ENCODE assay signal across 9 cellular contexts in genomic region chr14:74425525-74426201, GRCh38. TPM values are rescaled to one million over a fixed set of nuclear protein-coding genes. Genes with fewer than 3 reads are reported as not detected.
DNase-seq lines count a peak whose midpoint lies in the region; ATAC-seq and TF ChIP-seq lines count a peak whose summit lies in the region.
"Had no signal": no experiment of that assay in that cellular context is flagged by ENCODE, and none has a peak within 500 bp of the region (broad histone marks: within the 10 kb centered on the region; RNA-seq: fewer than 3 reads in every experiment).

No MANE protein-coding gene starts in this region.

- H3K9me3 ChIP-seq in CD4-positive, alpha-beta T cell (ENCODE audit: control insufficient read depth, low read length) = no peaks in the 10 kb centered on the region
- no peaks in the 10 kb centered on the region for H3K9me3 ChIP-seq in iPS-18a (ENCODE audit: control insufficient read depth, low read depth, low read length)

- H3K27ac ChIP-seq in CD4-positive, alpha-beta T cell (ENCODE audit: low read depth, low read length) = no peak overlapping the region
- no peak overlapping the region for H3K27ac ChIP-seq in iPS-18a (ENCODE audit: low read length)

- H3K27me3 ChIP-seq in CD4-positive, alpha-beta T cell (ENCODE audit: control insufficient read depth, insufficient read depth, low read length) = peaks cover 54% of the 10 kb centered on the region
- peaks cover 10% of the 10 kb centered on the region for H3K27me3 ChIP-seq in iPS-18a (ENCODE audit: control insufficient read depth, insufficient read depth, low read length)

- H3K36me3 Mint-ChIP-seq in CD4-positive, alpha-beta T cell (ENCODE audit: low read depth) = no peaks in the 10 kb centered on the region
- H3K36me3 Mint-ChIP-seq: activated naive CD8-positive, alpha-beta T cell had no signal

- no peak overlapping the region for H3K9ac ChIP-seq in iPS-18a (ENCODE audit: low read length)

- H3K36me3 ChIP-seq in iPS-18a (ENCODE audit: control insufficient read depth, low read depth, low read length) = no peaks in the 10 kb centered on the region

- peak overlapping the region; percentile 45 for H3K4me3 ChIP-seq in iPS-18a (ENCODE audit: low read length)

- DNase-seq in CD4-positive, alpha-beta T cell = peak; percentile 18 to 65 (median 43)
- DNase-seq in OCI-M1 (lab: John Stamatoyannopoulos, UW) = peak; percentile 38
- peak; percentile 20 for DNase-seq in activated gamma-delta T cell treated with anti-CD3 and anti-CD28 coated beads, Interleukin-2, amount 50 U/mL, for 16 hours (ENCODE audit: low read depth)
- DNase-seq in stimulated activated CD4-positive, alpha-beta T cell treated with anti-CD3 and anti-CD28 coated beads, TNF-alpha, amount 100 ng/mL, for 1 hour (ENCODE audit: low read depth in 3 of 3, low spot score in 1 of 3) = peak in 2 of 3 donors; percentile 15 to 47
- no peak for DNase-seq in NCI-H1436 (lab: John Stamatoyannopoulos, UW)

- CTCF ChIA-PET in CD4-positive, alpha-beta T cell (lab: Charles Lee) = no interaction called here

- H3K27me3 Mint-ChIP-seq in CD4-positive, alpha-beta T cell = peaks cover 85% of the 10 kb centered on the region

- H3K27ac Mint-ChIP-seq in CD4-positive, alpha-beta T cell = no peak overlapping the region

- H3K4me3 Mint-ChIP-seq in CD4-positive, alpha-beta T cell = no peak overlapping the region

- H3K4me1 Mint-ChIP-seq in CD4-positive, alpha-beta T cell (ENCODE audit: low read depth) = no peaks in the 10 kb centered on the region

- TF ChIP-seq CTCF in CD4-positive, alpha-beta T cell (IDR thresholded peaks at IDR 0.05) = no peak

- intact Hi-C loops in CD4-positive, alpha-beta T cell (cut with DNase I, micrococcal nuclease) = no loop called here

- ATAC-seq in CD4-positive, alpha-beta T cell (ENCODE audit: poor library complexity) = peak; percentile 81
- no peak for ATAC-seq in GM21619 (IDR thresholded peaks at IDR 0.05; ENCODE audit: unreplicated experiment)
- ATAC-seq in GM18520 (IDR thresholded peaks at IDR 0.05; ENCODE audit: unreplicated experiment) = no peak

- POLR2A ChIA-PET in CD4-positive, alpha-beta T cell (lab: Charles Lee) = no interaction called here

- H3K4me1 ChIP-seq in iPS-18a (ENCODE audit: control insufficient read depth, low read depth, low read length) = peaks cover 36% of the 10 kb centered on the region

- peaks cover 2% of the 10 kb centered on the region for H3K9me3 Mint-ChIP-seq in CD4-positive, alpha-beta T cell

RNA-seq across cellular contexts. Expression of gene SYNDIG1L, which starts 0.3 kb away (rescaled TPM):
- total RNA-seq in CD4-positive, alpha-beta T cell = not detected
